In the genomic region with DNA sequence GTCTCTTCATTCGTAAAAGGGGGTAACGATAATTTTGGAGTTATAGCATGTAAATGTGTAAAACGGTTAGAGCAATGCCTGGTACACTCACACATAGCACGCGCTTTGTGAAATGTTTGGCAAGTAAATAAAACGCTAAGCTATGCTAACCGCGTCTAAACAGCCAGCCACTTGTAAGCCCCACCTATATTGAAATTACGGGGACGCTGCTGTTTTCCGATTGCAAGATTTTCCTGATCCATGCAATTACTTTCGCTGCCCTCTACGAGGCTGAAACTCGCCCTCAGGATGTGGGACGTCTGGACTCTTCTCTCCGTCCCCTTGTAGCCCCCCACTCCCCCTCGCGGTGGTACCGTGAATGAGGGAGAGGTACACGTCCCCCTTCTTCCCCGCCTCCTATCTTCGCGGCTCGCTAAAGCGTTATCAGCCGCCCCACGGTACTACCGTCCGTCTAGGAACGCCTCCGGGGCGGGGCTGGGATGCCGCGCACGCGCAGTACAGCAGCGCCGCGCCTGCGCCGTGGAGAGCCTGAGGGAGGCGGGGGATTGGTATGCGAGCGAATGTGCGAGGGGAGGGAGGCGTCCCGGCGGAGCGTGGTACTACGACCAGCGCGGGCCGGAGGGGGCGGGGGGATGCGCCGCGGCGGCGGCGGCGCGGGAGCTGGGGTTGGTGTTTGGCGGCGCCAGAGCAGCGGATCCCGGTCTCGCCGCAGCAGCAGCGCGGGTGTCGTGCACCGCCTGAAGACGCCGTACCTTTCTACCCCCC, we compare ENCODE assay signal across 1 cellular context.
TF ChIP-seq lines count a peak whose summit lies in the region.

TSS of gene STIM2 (plus strand) at position 685 of the 765 bp plus-strand sequence.

TF ChIP-seq in HepG2, 621 proteins besides CTCF, POLR2A, EP300 and RAD21 (continued from another document and continues in another):
- TF ChIP-seq ZNF687 (CRISPR knock-in tag; IDR thresholded peaks at IDR 0.05) = peak; percentile 84
- no peak for TF ChIP-seq RNF219 (CRISPR knock-in tag; IDR thresholded peaks at IDR 0.05)
- peak; percentile 86 for TF ChIP-seq TARDBP (CRISPR knock-in tag; IDR thresholded peaks at IDR 0.05)
- no peak for TF ChIP-seq RFX1 (IDR thresholded peaks at IDR 0.05)
- TF ChIP-seq DDIT3 (CRISPR knock-in tag; IDR thresholded peaks at IDR 0.05) = no peak
- TF ChIP-seq ZSCAN31 (CRISPR knock-in tag; IDR thresholded peaks at IDR 0.05; ENCODE audit: low read depth) = no peak; the same call in none of the 2 replicates
- no peak for TF ChIP-seq SIN3B (IDR thresholded peaks at IDR 0.05; ENCODE audit: low read length)
- TF ChIP-seq ETS1 (CRISPR knock-in tag; IDR thresholded peaks at IDR 0.05) = no peak
- no peak for TF ChIP-seq SRSF4 (IDR thresholded peaks at IDR 0.05; ENCODE audit: low read depth, low read length, poor library complexity, severe bottlenecking)
- TF ChIP-seq MED1 (CRISPR knock-in tag; IDR thresholded peaks at IDR 0.05) = peak; percentile 43
- TF ChIP-seq ZNF550 (CRISPR knock-in tag; IDR thresholded peaks at IDR 0.05; ENCODE audit: borderline replicate concordance) = no peak
- no peak; the same call in 1 of the 2 replicates for TF ChIP-seq JDP2 (CRISPR knock-in tag; IDR thresholded peaks at IDR 0.05; ENCODE audit: borderline replicate concordance)
- no peak for TF ChIP-seq GFI1 (CRISPR knock-in tag; IDR thresholded peaks at IDR 0.05; ENCODE audit: borderline replicate concordance)
- TF ChIP-seq PLRG1 (conservative IDR thresholded peaks at IDR 0.05) = no peak
- TF ChIP-seq FOXJ3 (CRISPR knock-in tag; IDR thresholded peaks at IDR 0.05; ENCODE audit: borderline replicate concordance) = no peak
- peak; percentile 70 for TF ChIP-seq ZNF18 (CRISPR knock-in tag; IDR thresholded peaks at IDR 0.05; ENCODE audit: insufficient replicate concordance)
- peak; percentile 42; the same call in 1 of the 2 replicates for TF ChIP-seq ZNF710 (CRISPR knock-in tag; IDR thresholded peaks at IDR 0.05; ENCODE audit: borderline replicate concordance)
- 0 out of 2 replicates have a peak, but pooled peaks have one; percentile 36 for TF ChIP-seq TMF1 (CRISPR knock-in tag; IDR thresholded peaks at IDR 0.05; ENCODE audit: low read depth)
- no peak for TF ChIP-seq NFIC (IDR thresholded peaks at IDR 0.05; ENCODE audit: low read length)
- peak; percentile 45; the same call in 1 of the 2 replicates for TF ChIP-seq PATZ1 (CRISPR knock-in tag; IDR thresholded peaks at IDR 0.05)
- TF ChIP-seq SUZ12 (IDR thresholded peaks at IDR 0.05; ENCODE audit: low read depth, low read length) = no peak
- 0 out of 2 replicates have a peak, but pooled peaks have one; percentile 17 for TF ChIP-seq HOXD1 (CRISPR knock-in tag; IDR thresholded peaks at IDR 0.05)
- no peak; the same call in 1 of the 2 replicates for TF ChIP-seq MTF2 (CRISPR knock-in tag; IDR thresholded peaks at IDR 0.05; ENCODE audit: borderline replicate concordance)
- TF ChIP-seq ZNF615 (CRISPR knock-in tag; IDR thresholded peaks at IDR 0.05; ENCODE audit: borderline replicate concordance) = no peak
- no peak for TF ChIP-seq CHD4 (IDR thresholded peaks at IDR 0.05; ENCODE audit: borderline replicate concordance, low read length)
- TF ChIP-seq ZNF235 (CRISPR knock-in tag; IDR thresholded peaks at IDR 0.05; ENCODE audit: borderline replicate concordance) = no peak
- TF ChIP-seq RFX5 (IDR thresholded peaks at IDR 0.05; ENCODE audit: low read depth, low read length) = no peak
- TF ChIP-seq ELF4 (CRISPR knock-in tag; IDR thresholded peaks at IDR 0.05; ENCODE audit: borderline replicate concordance) = no peak
- 0 out of 2 replicates have a peak, but pooled peaks have one; percentile 53 for TF ChIP-seq ZNF280D (CRISPR knock-in tag; IDR thresholded peaks at IDR 0.05)
- TF ChIP-seq ZFP90 (CRISPR knock-in tag; IDR thresholded peaks at IDR 0.05; ENCODE audit: borderline replicate concordance) = peak; percentile 31; the same call in 1 of the 2 replicates
- TF ChIP-seq ZNF772 (CRISPR knock-in tag; IDR thresholded peaks at IDR 0.05) = no peak; the same call in 1 of the 2 replicates
- no peak for TF ChIP-seq RARG (CRISPR knock-in tag; IDR thresholded peaks at IDR 0.05; ENCODE audit: low read depth)
- TF ChIP-seq MXD4 (CRISPR knock-in tag; IDR thresholded peaks at IDR 0.05) = peak; percentile 18; the same call in 1 of the 2 replicates
- no peak for TF ChIP-seq ZNF660 (CRISPR knock-in tag; IDR thresholded peaks at IDR 0.05; ENCODE audit: borderline replicate concordance, low read depth)
- no peak for TF ChIP-seq MTF1 (CRISPR knock-in tag; IDR thresholded peaks at IDR 0.05)
- no peak for TF ChIP-seq BHLHE40 (IDR thresholded peaks at IDR 0.05; ENCODE audit: low read length)
- TF ChIP-seq IRF1 (CRISPR knock-in tag; IDR thresholded peaks at IDR 0.05; ENCODE audit: low read depth) = no peak
- no peak for TF ChIP-seq GLI4 (CRISPR knock-in tag; IDR thresholded peaks at IDR 0.05; ENCODE audit: borderline replicate concordance)
